ENCODE assay signal across 30 cellular contexts in the genomic region with DNA sequence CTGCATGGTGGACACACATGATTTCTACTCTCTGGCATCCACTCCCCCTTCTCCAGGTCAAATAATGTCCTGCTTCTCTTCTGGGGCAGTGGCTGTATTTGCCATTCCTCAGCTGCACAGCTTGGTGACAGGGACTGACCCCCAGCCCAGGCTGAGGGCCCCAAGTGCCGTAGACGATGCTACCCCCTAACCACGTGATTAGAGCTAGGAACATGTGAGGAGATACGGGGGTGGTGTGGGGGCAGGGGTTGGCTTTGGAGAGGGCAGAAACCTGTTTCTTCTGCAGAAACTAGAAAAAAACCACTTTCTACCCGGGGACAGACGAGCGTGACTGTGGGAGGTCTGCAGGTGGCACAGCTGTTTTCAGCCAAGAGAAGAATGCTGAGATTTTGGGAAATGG.
"Had no signal": no experiment of that assay in that cellular context is flagged by ENCODE, and none has a peak within 500 bp of the region (broad histone marks: within the 10 kb centered on the region; RNA-seq: fewer than 3 reads in every experiment).

No MANE protein-coding gene starts in this region.

- H3K36me3 ChIP-seq: breast epithelium had no signal

- DNase-seq: activated CD4-positive, alpha-beta memory T cell treated with anti-CD3 and anti-CD28 coated beads, Interleukin-2, amount 10 ng/mL, durations not matched to agents 7 days and 5 days; activated CD4-positive, alpha-beta T cell treated with anti-CD3 and anti-CD28 coated beads for 1 hour; activated CD4-positive, alpha-beta T cell treated with anti-CD3 and anti-CD28 coated beads for 4 hours; activated CD4-positive, alpha-beta T cell treated with anti-CD3 and anti-CD28 coated beads, Interleukin-2, amount 10 ng/mL, durations not matched to agents 7 days and 5 days; activated CD4-positive, alpha-beta T cell treated with anti-CD3 and anti-CD28 coated beads, Interleukin-2, amount 50 U/mL, for 4 hours; activated CD4-positive, CD25-positive, alpha-beta regulatory T cell; activated CD8-positive, alpha-beta memory T cell treated with anti-CD3 and anti-CD28 coated beads, Interleukin-2, amount 50 U/mL, for 48 hours; activated gamma-delta T cell; activated naive CD4-positive, alpha-beta T cell; activated naive CD4-positive, alpha-beta T cell treated with anti-CD3 and anti-CD28 coated beads, Interleukin-2, amount 10 ng/mL, durations not matched to agents 7 days and 5 days; activated naive CD8-positive, alpha-beta T cell treated with anti-CD3 and anti-CD28 coated beads, Interleukin-2, amount 10 ng/mL, durations not matched to agents 7 days and 5 days; activated T-cell treated with anti-CD3 and anti-CD28 coated beads for 4 hours; activated T-cell treated with anti-CD3 and anti-CD28 coated beads, Interleukin-2, amount 50 U/mL, for 24 hours; activated T-cell treated with anti-CD3 and anti-CD28 coated beads, Interleukin-2, amount 50 U/mL, for 72 hours; central memory CD4-positive, alpha-beta T cell; cerebellar nuclear complex; colonic mucosa; effector CD8-positive, alpha-beta T cell; endodermal cell; erythroblast; esophagus squamous epithelium; foreskin melanocyte; heart right ventricle; T-helper 2 cell had no signal

- H3K4me1 Mint-ChIP-seq: activated CD4-positive, alpha-beta memory T cell treated with anti-CD3 and anti-CD28 coated beads, Interleukin-2, amount 10 ng/mL, durations not matched to agents 7 days and 5 days; activated CD4-positive, alpha-beta T cell treated with anti-CD3 and anti-CD28 coated beads, Interleukin-2, amount 10 ng/mL, durations not matched to agents 7 days and 5 days; activated naive CD4-positive, alpha-beta T cell treated with anti-CD3 and anti-CD28 coated beads, Interleukin-2, amount 10 ng/mL, durations not matched to agents 7 days and 5 days had no signal

- H3K27ac ChIP-seq: ascending aorta, cardiac muscle cell, colonic mucosa, esophagus squamous epithelium had no signal

- H3K9me3 ChIP-seq: ascending aorta, breast epithelium, colonic mucosa, esophagus squamous epithelium, gastroesophageal sphincter, heart right ventricle had no signal

- H3K4me3 ChIP-seq: ascending aorta, breast epithelium, cardiac muscle cell, colonic mucosa, esophagus squamous epithelium, gastroesophageal sphincter, heart right ventricle had no signal

- H3K27me3 ChIP-seq: ascending aorta, breast epithelium, cardiac muscle cell, colonic mucosa, esophagus squamous epithelium, gastroesophageal sphincter, heart right ventricle had no signal

- H3K9me3 Mint-ChIP-seq: activated CD4-positive, alpha-beta memory T cell treated with anti-CD3 and anti-CD28 coated beads, Interleukin-2, amount 10 ng/mL, durations not matched to agents 7 days and 5 days; activated CD4-positive, alpha-beta T cell treated with anti-CD3 and anti-CD28 coated beads, Interleukin-2, amount 10 ng/mL, durations not matched to agents 7 days and 5 days; activated naive CD4-positive, alpha-beta T cell treated with anti-CD3 and anti-CD28 coated beads, Interleukin-2, amount 10 ng/mL, durations not matched to agents 7 days and 5 days; activated naive CD4-positive, alpha-beta T cell treated with anti-CD3 and anti-CD28 coated beads, Interleukin-2, amount 50 U/mL, for 72 hours; activated naive CD8-positive, alpha-beta T cell treated with anti-CD3 and anti-CD28 coated beads, Interleukin-2, amount 10 ng/mL, durations not matched to agents 7 days and 5 days; activated T-cell treated with anti-CD3 and anti-CD28 coated beads, Interleukin-2, amount 50 U/mL, for 24 hours; activated T-cell treated with anti-CD3 and anti-CD28 coated beads, Interleukin-2, amount 50 U/mL, for 72 hours; brain; endodermal cell had no signal

- H3K4me3 Mint-ChIP-seq: activated CD4-positive, alpha-beta memory T cell treated with anti-CD3 and anti-CD28 coated beads, Interleukin-2, amount 10 ng/mL, durations not matched to agents 7 days and 5 days; activated CD4-positive, alpha-beta T cell treated with anti-CD3 and anti-CD28 coated beads, Interleukin-2, amount 10 ng/mL, durations not matched to agents 7 days and 5 days; activated naive CD4-positive, alpha-beta T cell treated with anti-CD3 and anti-CD28 coated beads, Interleukin-2, amount 10 ng/mL, durations not matched to agents 7 days and 5 days; activated naive CD8-positive, alpha-beta T cell treated with anti-CD3 and anti-CD28 coated beads, Interleukin-2, amount 10 ng/mL, durations not matched to agents 7 days and 5 days; activated T-cell treated with anti-CD3 and anti-CD28 coated beads, Interleukin-2, amount 50 U/mL, for 24 hours; activated T-cell treated with anti-CD3 and anti-CD28 coated beads, Interleukin-2, amount 50 U/mL, for 72 hours; brain; endodermal cell had no signal

- H3K27ac Mint-ChIP-seq: activated CD4-positive, alpha-beta memory T cell treated with anti-CD3 and anti-CD28 coated beads, Interleukin-2, amount 10 ng/mL, durations not matched to agents 7 days and 5 days; activated CD4-positive, alpha-beta T cell treated with anti-CD3 and anti-CD28 coated beads, Interleukin-2, amount 10 ng/mL, durations not matched to agents 7 days and 5 days; activated naive CD4-positive, alpha-beta T cell treated with anti-CD3 and anti-CD28 coated beads, Interleukin-2, amount 10 ng/mL, durations not matched to agents 7 days and 5 days; activated naive CD4-positive, alpha-beta T cell treated with anti-CD3 and anti-CD28 coated beads, Interleukin-2, amount 50 U/mL, for 72 hours; activated naive CD8-positive, alpha-beta T cell treated with anti-CD3 and anti-CD28 coated beads, Interleukin-2, amount 10 ng/mL, durations not matched to agents 7 days and 5 days; activated T-cell treated with anti-CD3 and anti-CD28 coated beads, Interleukin-2, amount 50 U/mL, for 24 hours; activated T-cell treated with anti-CD3 and anti-CD28 coated beads, Interleukin-2, amount 50 U/mL, for 72 hours; endodermal cell had no signal

- H3K27me3 Mint-ChIP-seq: activated CD4-positive, alpha-beta memory T cell treated with anti-CD3 and anti-CD28 coated beads, Interleukin-2, amount 10 ng/mL, durations not matched to agents 7 days and 5 days; activated CD4-positive, alpha-beta T cell treated with anti-CD3 and anti-CD28 coated beads, Interleukin-2, amount 10 ng/mL, durations not matched to agents 7 days and 5 days; activated naive CD4-positive, alpha-beta T cell treated with anti-CD3 and anti-CD28 coated beads, Interleukin-2, amount 10 ng/mL, durations not matched to agents 7 days and 5 days; activated T-cell treated with anti-CD3 and anti-CD28 coated beads, Interleukin-2, amount 50 U/mL, for 24 hours had no signal

- H3K4me1 ChIP-seq: ascending aorta, breast epithelium, colonic mucosa had no signal

- ATAC-seq: activated naive CD4-positive, alpha-beta T cell treated with anti-CD3 and anti-CD28 coated beads, Interleukin-2, amount 50 U/mL, for 72 hours; activated T-cell treated with anti-CD3 and anti-CD28 coated beads, Interleukin-2, amount 50 U/mL, for 72 hours; gastroesophageal sphincter; heart right ventricle had no signal

- H3K36me3 Mint-ChIP-seq: activated naive CD4-positive, alpha-beta T cell treated with anti-CD3 and anti-CD28 coated beads, Interleukin-2, amount 10 ng/mL, durations not matched to agents 7 days and 5 days; activated naive CD8-positive, alpha-beta T cell treated with anti-CD3 and anti-CD28 coated beads, Interleukin-2, amount 10 ng/mL, durations not matched to agents 7 days and 5 days had no signal
